ENCODE assay signal across 8 cellular contexts in the genomic region with DNA sequence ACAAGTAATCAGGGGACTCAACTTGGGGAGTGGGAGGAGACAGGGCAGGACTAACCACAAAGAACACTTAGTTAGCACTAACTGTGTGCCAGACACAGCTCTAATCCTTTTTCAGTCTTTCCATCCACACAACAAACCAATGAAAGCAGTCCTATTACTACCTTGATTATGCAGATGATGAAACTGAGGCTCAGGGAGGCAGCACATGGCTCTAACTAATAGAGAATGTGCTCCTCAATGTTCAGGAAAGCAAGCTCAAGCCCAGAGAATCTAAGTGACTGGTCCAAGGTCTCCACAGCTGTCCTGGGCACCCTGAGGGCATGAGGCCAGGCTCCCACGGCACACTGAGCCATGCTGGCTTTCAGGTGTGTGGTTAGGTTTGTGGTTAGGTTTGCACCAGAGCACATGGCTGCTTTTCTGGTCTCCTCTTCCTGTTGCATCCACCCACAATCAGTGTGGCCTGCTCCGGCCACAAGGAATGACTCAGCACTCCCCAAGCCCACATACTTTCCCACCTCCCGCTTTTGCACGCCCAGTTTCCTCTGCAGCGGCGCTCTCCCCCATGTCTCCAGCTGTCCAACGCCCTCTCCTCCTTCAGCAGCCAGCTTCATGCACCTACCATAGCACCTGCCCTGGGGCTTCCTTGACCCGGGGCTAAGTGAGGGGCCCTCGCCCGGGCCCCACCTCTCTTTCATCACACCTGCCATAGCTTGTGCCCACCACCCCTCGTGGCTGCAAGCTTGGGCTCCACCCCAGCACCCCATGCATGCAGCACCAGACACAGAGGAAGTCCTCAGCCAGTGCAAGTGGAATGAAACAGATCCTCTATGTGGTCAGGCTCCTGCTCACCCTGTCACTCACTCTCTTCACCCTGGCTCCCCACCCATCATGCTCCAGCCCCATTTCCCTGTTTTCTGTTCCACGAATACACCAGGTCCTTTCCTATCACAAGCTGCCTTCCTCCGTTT.
DNase-seq lines count a peak whose midpoint lies in the region; ATAC-seq and TF ChIP-seq lines count a peak whose summit lies in the region.

No MANE protein-coding gene starts in this region.

- no peaks in the 10 kb centered on the region for H3K27me3 ChIP-seq in GM23338 (ENCODE audit: insufficient read depth)

- no peaks in the 10 kb centered on the region; the same call in 2 of the 3 replicates for H3K4me1 Mint-ChIP-seq in GM23338

- no peak overlapping the region for H3K4me3 Mint-ChIP-seq in GM23338

- H3K36me3 ChIP-seq in GM23338 (ENCODE audit: insufficient read depth): no peaks in the 10 kb centered on the region

- H3K9me2 ChIP-seq in GM23338 (ENCODE audit: insufficient read depth): no peaks in the 10 kb centered on the region

- H3K27ac Mint-ChIP-seq in GM23338: peak overlapping the region; percentile 40; the same call in 1 of the 2 replicates

- H3K9me3 Mint-ChIP-seq in GM23338: no peaks in the 10 kb centered on the region; the same call in 2 of the 3 replicates

- no peaks in the 10 kb centered on the region for H3F3A ChIP-seq in GM23338 (replicated peaks; ENCODE audit: low read depth)

- ATAC-seq in GM23338: no peak

- no peaks in the 10 kb centered on the region for H3K36me3 Mint-ChIP-seq in GM23338 (ENCODE audit: low read depth)

- TF ChIP-seq CTCF in GM23338 (conservative IDR thresholded peaks at IDR 0.05; ENCODE audit: low read depth in 2 of 2): no peak

- DNase-seq in NK-92 treated with Interleukin-12 subunit alpha and Interleukin-12 subunit beta, amount 100 ng/mL, for 24 hours (lab: John Stamatoyannopoulos, UW): peak; percentile 79
- no peak for DNase-seq in NK-92 (lab: John Stamatoyannopoulos, UW; ENCODE audit: unreplicated experiment)
- no peak for DNase-seq in GM23338 (ENCODE audit: low spot score)
- peak; percentile 41 for DNase-seq in KG1 (lab: John Stamatoyannopoulos, UW)
- DNase-seq in stimulated activated CD8-positive, alpha-beta memory T cell treated with anti-CD3 and anti-CD28 coated beads, Interleukin-4, amount 100 ng/mL, for 48 hours: peak; percentile 58
- DNase-seq in HuH-7 (ENCODE audit: low spot score): no peak
- DNase-seq in putamen (ENCODE audit: low spot score): no peak

- no peaks in the 10 kb centered on the region for H3K4me1 ChIP-seq in GM23338 (ENCODE audit: insufficient read depth)

- no peaks in the 10 kb centered on the region for H3K79me2 ChIP-seq in GM23338 (replicated peaks; ENCODE audit: insufficient read depth)

- H3K27me3 Mint-ChIP-seq in GM23338 (ENCODE audit: insufficient read depth, low read depth, poor library complexity): peaks cover 1% of the 10 kb centered on the region

- H2AFZ ChIP-seq in GM23338: no peak overlapping the region

- no peak overlapping the region for H3K4me3 ChIP-seq in GM23338

- H4K20me1 ChIP-seq in GM23338 (replicated peaks; ENCODE audit: insufficient read depth): no peaks in the 10 kb centered on the region

- H3K4me2 ChIP-seq in GM23338: no peak overlapping the region

- H3K27ac ChIP-seq in GM23338 (ENCODE audit: low read depth) (no peak overlapping the region), angular gyrus (ENCODE audit: low read depth, low read length) (peak overlapping the region; percentile 42)

TF ChIP-seq in GM23338, 12 proteins besides CTCF, POLR2A, EP300 and RAD21:
- TF ChIP-seq EZH2phosphoT487 (IDR thresholded peaks at IDR 0.05; ENCODE audit: unreplicated experiment) (no peak), CREB1 (CRISPR knock-in tag; IDR thresholded peaks at IDR 0.05; ENCODE audit: low read depth) (no peak), JUNB (IDR thresholded peaks at IDR 0.05; ENCODE audit: unreplicated experiment) (no peak), POLR2AphosphoS5 (IDR thresholded peaks at IDR 0.05; ENCODE audit: low read depth) (no peak)
- TF ChIP-seq, protein P1, sequence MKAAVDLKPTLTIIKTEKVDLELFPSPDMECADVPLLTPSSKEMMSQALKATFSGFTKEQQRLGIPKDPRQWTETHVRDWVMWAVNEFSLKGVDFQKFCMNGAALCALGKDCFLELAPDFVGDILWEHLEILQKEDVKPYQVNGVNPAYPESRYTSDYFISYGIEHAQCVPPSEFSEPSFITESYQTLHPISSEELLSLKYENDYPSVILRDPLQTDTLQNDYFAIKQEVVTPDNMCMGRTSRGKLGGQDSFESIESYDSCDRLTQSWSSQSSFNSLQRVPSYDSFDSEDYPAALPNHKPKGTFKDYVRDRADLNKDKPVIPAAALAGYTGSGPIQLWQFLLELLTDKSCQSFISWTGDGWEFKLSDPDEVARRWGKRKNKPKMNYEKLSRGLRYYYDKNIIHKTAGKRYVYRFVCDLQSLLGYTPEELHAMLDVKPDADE (IDR thresholded peaks at IDR 0.05): no peak

Comparison
In these comparisons a context has a peak if more than half of its experiments do, and no peak if none do; other contexts are left out.
1. DNase-seq: peak in NK-92 treated with Interleukin-12 subunit alpha and Interleukin-12 subunit beta, amount 100 ng/mL, for 24 hours (single experiment), KG1 (single experiment) and stimulated activated CD8-positive, alpha-beta memory T cell treated with anti-CD3 and anti-CD28 coated beads, Interleukin-4, amount 100 ng/mL, for 48 hours (single experiment); none in NK-92 (single experiment), GM23338 (single experiment), HuH-7 (single experiment) and putamen (single experiment).